In genomic region chr10:43272030-43272429, GRCh38 we compare ENCODE assay signal across 25 cellular contexts.
"Had no signal": no experiment of that assay in that cellular context is flagged by ENCODE, and none has a peak within 500 bp of the region (broad histone marks: within the 10 kb centered on the region; RNA-seq: fewer than 3 reads in every experiment).

No MANE protein-coding gene starts in this region.

- H3K36me3 ChIP-seq: brain microvascular endothelial cell, esophagus muscularis mucosa, gastroesophageal sphincter had no signal

- H3K27ac ChIP-seq: brain microvascular endothelial cell, esophagus muscularis mucosa, gastroesophageal sphincter had no signal

- H3K4me3 ChIP-seq: esophagus muscularis mucosa, gastroesophageal sphincter had no signal

- DNase-seq: activated CD4-positive, alpha-beta memory T cell treated with anti-CD3 and anti-CD28 coated beads for 36 hours; activated CD4-positive, alpha-beta T cell treated with anti-CD3 and anti-CD28 coated beads for 36 hours; activated CD4-positive, alpha-beta T cell treated with anti-CD3 and anti-CD28 coated beads, Interleukin-2, amount 10 ng/mL, durations not matched to agents 24 days and 14 days; activated CD4-positive, CD25-positive, alpha-beta regulatory T cell; activated CD4-positive, CD25-positive, alpha-beta regulatory T cell treated with anti-CD3 and anti-CD28 coated beads, Interleukin-2, amount 50 U/mL, for 72 hours; activated CD8-positive, alpha-beta T cell treated with anti-CD3 and anti-CD28 coated beads, Interleukin-2, amount 10 ng/mL, durations not matched to agents 7 days and 5 days; activated effector memory CD4-positive, alpha-beta T cell treated with Interleukin-2 at 50 U/mL for 16 hours; activated gamma-delta T cell treated with Interleukin-2 at 50 U/mL for 16 hours; activated naive CD4-positive, alpha-beta T cell treated with anti-CD3 and anti-CD28 coated beads, Interleukin-2, amount 50 U/mL, for 16 hours; activated naive CD4-positive, alpha-beta T cell treated with Interleukin-2 at 50 U/mL for 16 hours; activated T-cell treated with anti-CD3 and anti-CD28 coated beads, Interleukin-2, amount 50 U/mL, for 4 hours; amniotic stem cell; anterior cingulate cortex; brain microvascular endothelial cell; cortex of kidney; dermis blood vessel endothelial cell; effector CD4-positive, alpha-beta T cell; effector memory CD8-positive, alpha-beta T cell; erythroblast; foreskin melanocyte; T-helper 17 cell; T1000 had no signal

- H3K9me3 ChIP-seq: esophagus muscularis mucosa, gastroesophageal sphincter had no signal

- ATAC-seq: activated CD4-positive, alpha-beta T cell treated with anti-CD3 and anti-CD28 coated beads for 36 hours; activated CD8-positive, alpha-beta T cell treated with anti-CD3 and anti-CD28 coated beads, Interleukin-2, amount 10 ng/mL, durations not matched to agents 7 days and 5 days; activated T-cell treated with anti-CD3 and anti-CD28 coated beads, Interleukin-2, amount 50 U/mL, for 4 hours; activated T-helper 17 cell treated with anti-CD3 and anti-CD28 coated beads, Interleukin-2, amount 50 U/mL, for 72 hours; effector memory CD8-positive, alpha-beta T cell; gastroesophageal sphincter; T-helper 17 cell had no signal
